27 cellular contexts compared by ENCODE assay signal in the genomic region with DNA sequence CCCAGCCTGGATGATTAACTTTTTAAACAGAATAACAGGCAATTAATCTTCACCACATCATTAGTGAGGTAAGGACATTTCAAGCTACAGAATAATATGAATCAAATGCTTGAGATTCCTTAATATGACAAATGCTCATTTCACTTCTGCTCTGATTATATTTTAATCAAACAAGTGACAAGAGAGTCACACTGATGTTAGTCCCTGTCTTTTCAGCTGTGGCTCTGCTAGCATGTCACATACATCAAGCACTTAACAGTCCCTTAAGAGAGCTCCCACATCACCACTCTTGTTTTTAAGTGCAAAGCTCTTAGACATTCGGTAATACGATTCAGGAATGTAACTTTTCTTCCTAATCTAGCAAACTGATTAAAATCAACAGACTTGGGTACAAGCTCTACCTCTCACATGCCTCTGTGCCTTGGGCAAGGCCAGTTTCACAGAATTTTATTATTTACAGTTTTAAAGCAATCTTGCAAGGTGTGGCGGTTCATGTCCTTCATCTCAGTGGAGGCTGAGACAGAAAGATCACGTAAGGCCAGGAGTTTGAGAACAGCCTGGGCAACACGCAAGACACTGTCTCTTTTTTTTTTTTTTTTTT.
A peak's percentile ranks its signal among the peaks of the same experiment; 100 is the strongest.
DNase-seq lines count a peak whose midpoint lies in the region; ATAC-seq, FAIRE-seq and TF ChIP-seq lines count a peak whose summit lies in the region.
"Had no signal": no experiment of that assay in that cellular context is flagged by ENCODE, and none has a peak within 500 bp of the region (broad histone marks: within the 10 kb centered on the region; RNA-seq: fewer than 3 reads in every experiment).

No MANE protein-coding gene starts in this region.

- no peak for FAIRE-seq in HepG2 (lab: Jason Lieb, UNC)
- FAIRE-seq: endometrium, K562 had no signal

- TF ChIP-seq POLR2A in HepG2 (IDR thresholded peaks at IDR 0.05; ENCODE audit: insufficient read depth in 1 of 2, low read depth in 2 of 2, low read length in 2 of 2), result no peak
- no peak for TF ChIP-seq POLR2A in right lobe of liver (IDR thresholded peaks at IDR 0.05)

- H3K27ac ChIP-seq in HepG2 (ENCODE audit: extremely low read length, insufficient read depth, low read length) (no peak overlapping the region), right lobe of liver (no peak overlapping the region), SJSA1 (peak overlapping the region; percentile 73), Karpas-422 (ENCODE audit: low read length) (no peak overlapping the region)
- H3K27ac ChIP-seq: coronary artery, GM23248, heart left ventricle, right atrium auricular region, uterus had no signal

- peaks cover 6% of the 10 kb centered on the region for H3K79me2 ChIP-seq in HepG2 (ENCODE audit: insufficient read depth, low read length)
- H3K79me2 ChIP-seq in Karpas-422 (ENCODE audit: low read length), result no peaks in the 10 kb centered on the region

- POLR2A ChIA-PET in HepG2 (lab: Yijun Ruan, JAX), result no interaction called here
- POLR2A ChIA-PET in activated CD4-positive, alpha-beta memory T cell treated with anti-CD3 and anti-CD28 coated beads, Interleukin-2, amount 10 ng/mL, durations not matched to agents 7 days and 5 days (lab: Charles Lee), result interaction anchor here (0.5 kb wide), 1 partner anchor 49 kb away, joined by 3 read pairs; no protein-coding TSS in a partner anchor

- no peaks in the 10 kb centered on the region for H3K9me2 ChIP-seq in Karpas-422 (replicated peaks; ENCODE audit: insufficient read depth, low read length)

- H3K4me1 Mint-ChIP-seq in mesothelial cell of epicardium, result peaks cover 4% of the 10 kb centered on the region
- H3K4me1 Mint-ChIP-seq in natural killer cell treated with Interleukin-12 subunit alpha and Interleukin-12 subunit beta and Interleukin-15 and Interleukin-18, amount 100 ng/mL, for 72 hours (ENCODE audit: low read depth in 2 of 2), result peaks cover 9 to 27% of the 10 kb centered on the region in 2 donors
- H3K4me1 Mint-ChIP-seq in activated CD4-positive, alpha-beta memory T cell treated with anti-CD3 and anti-CD28 coated beads, Interleukin-2, amount 10 ng/mL, durations not matched to agents 7 days and 5 days, result peaks cover 11% of the 10 kb centered on the region
- H3K4me1 Mint-ChIP-seq in activated naive CD8-positive, alpha-beta T cell treated with anti-CD3 and anti-CD28 coated beads, Interleukin-2, amount 50 U/mL, for 24 hours, result peaks cover 4% of the 10 kb centered on the region
- H3K4me1 Mint-ChIP-seq: activated T-helper 17 cell treated with anti-CD3 and anti-CD28 coated beads, Interleukin-2, amount 50 U/mL, for 72 hours had no signal

- CTCF ChIA-PET in HepG2 (lab: Yijun Ruan, JAX; ENCODE audit: low intra/inter-chr PET ratio, low total read pairs), result no interaction called here
- CTCF ChIA-PET in activated CD4-positive, alpha-beta memory T cell treated with anti-CD3 and anti-CD28 coated beads, Interleukin-2, amount 10 ng/mL, durations not matched to agents 7 days and 5 days (lab: Charles Lee), result interaction anchor here (0.8 kb wide), 1 partner anchor 20 kb away, joined by 3 read pairs; no protein-coding TSS in a partner anchor

- no peak for TF ChIP-seq EP300 in HepG2 (IDR thresholded peaks at IDR 0.05; ENCODE audit: low read depth in 2 of 2, low read length in 2 of 2)
- TF ChIP-seq EP300 in HepG2 (CRISPR knock-in tag; IDR thresholded peaks at IDR 0.05; ENCODE audit: borderline replicate concordance), result no peak

- H3K36me3 ChIP-seq in HepG2 (replicated peaks in 1 of 2; ENCODE audit: control insufficient read depth in 1 of 2, insufficient read depth in 2 of 2, low read length in 2 of 2) (no peaks in the 10 kb centered on the region), right lobe of liver (no peaks in the 10 kb centered on the region), SJSA1 (no peaks in the 10 kb centered on the region), Karpas-422 (ENCODE audit: insufficient read depth, low read length) (no peaks in the 10 kb centered on the region)
- H3K36me3 ChIP-seq: heart left ventricle, right atrium auricular region, uterus had no signal

- BruUV-seq in HepG2 (replicated peaks; lab: Mats Ljungman, UMichigan), result no TSS peak

- peaks cover 59% of the 10 kb centered on the region for H3K4me1 ChIP-seq in HepG2 (ENCODE audit: insufficient read depth, low read length)
- peaks cover 0 to 35% (median 2%) of the 10 kb centered on the region in 4 donors for H3K4me1 ChIP-seq in right lobe of liver
- peaks cover 23% of the 10 kb centered on the region for H3K4me1 ChIP-seq in SJSA1 (replicated peaks)
- H3K4me1 ChIP-seq in Karpas-422 (ENCODE audit: low read length), result peaks cover 8% of the 10 kb centered on the region
- H3K4me1 ChIP-seq: right atrium auricular region had no signal

- no peaks in the 10 kb centered on the region for H3K9me3 Mint-ChIP-seq in mesothelial cell of epicardium
- H3K9me3 Mint-ChIP-seq in natural killer cell treated with Interleukin-12 subunit alpha and Interleukin-12 subunit beta and Interleukin-15 and Interleukin-18, amount 100 ng/mL, for 72 hours, result no peaks in the 10 kb centered on the region
- H3K9me3 Mint-ChIP-seq in activated CD4-positive, alpha-beta memory T cell treated with anti-CD3 and anti-CD28 coated beads, Interleukin-2, amount 10 ng/mL, durations not matched to agents 7 days and 5 days, result no peaks in the 10 kb centered on the region
- no peaks in the 10 kb centered on the region for H3K9me3 Mint-ChIP-seq in activated naive CD8-positive, alpha-beta T cell treated with anti-CD3 and anti-CD28 coated beads, Interleukin-2, amount 50 U/mL, for 24 hours
- H3K9me3 Mint-ChIP-seq: activated T-helper 17 cell treated with anti-CD3 and anti-CD28 coated beads, Interleukin-2, amount 50 U/mL, for 72 hours; brain had no signal

- H3K9me3 ChIP-seq in HepG2 (ENCODE audit: low read length) (no peaks in the 10 kb centered on the region), right lobe of liver (no peaks in the 10 kb centered on the region), SJSA1 (replicated peaks) (no peaks in the 10 kb centered on the region), Karpas-422 (ENCODE audit: low read length) (no peaks in the 10 kb centered on the region)
- H3K9me3 ChIP-seq: heart left ventricle, right atrium auricular region, uterus had no signal

- TF ChIP-seq CTCF in HepG2 (CRISPR knock-in tag; IDR thresholded peaks at IDR 0.05), result no peak
- no peak for TF ChIP-seq CTCF in right lobe of liver (IDR thresholded peaks at IDR 0.05)
- TF ChIP-seq CTCF in mesothelial cell of epicardium (IDR thresholded peaks at IDR 0.05; ENCODE audit: unreplicated experiment), result no peak

- peak overlapping the region; percentile 43 for H3K27ac Mint-ChIP-seq in mesothelial cell of epicardium
- H3K27ac Mint-ChIP-seq in natural killer cell treated with Interleukin-12 subunit alpha and Interleukin-12 subunit beta and Interleukin-15 and Interleukin-18, amount 100 ng/mL, for 72 hours, result no peak overlapping the region
- H3K27ac Mint-ChIP-seq in activated CD4-positive, alpha-beta memory T cell treated with anti-CD3 and anti-CD28 coated beads, Interleukin-2, amount 10 ng/mL, durations not matched to agents 7 days and 5 days, result no peak overlapping the region
- no peak overlapping the region for H3K27ac Mint-ChIP-seq in activated naive CD8-positive, alpha-beta T cell treated with anti-CD3 and anti-CD28 coated beads, Interleukin-2, amount 50 U/mL, for 24 hours
- H3K27ac Mint-ChIP-seq: activated CD8-positive, alpha-beta memory T cell treated with anti-CD3 and anti-CD28 coated beads, Interleukin-2, amount 10 ng/mL, durations not matched to agents 7 days and 5 days; activated T-helper 17 cell treated with anti-CD3 and anti-CD28 coated beads, Interleukin-2, amount 50 U/mL, for 72 hours; CD14-positive monocyte had no signal

- no peak overlapping the region for H3K4me3 Mint-ChIP-seq in mesothelial cell of epicardium
- no peak overlapping the region for H3K4me3 Mint-ChIP-seq in natural killer cell treated with Interleukin-12 subunit alpha and Interleukin-12 subunit beta and Interleukin-15 and Interleukin-18, amount 100 ng/mL, for 72 hours
- H3K4me3 Mint-ChIP-seq in activated CD4-positive, alpha-beta memory T cell treated with anti-CD3 and anti-CD28 coated beads, Interleukin-2, amount 10 ng/mL, durations not matched to agents 7 days and 5 days, result no peak overlapping the region
- H3K4me3 Mint-ChIP-seq in activated naive CD8-positive, alpha-beta T cell treated with anti-CD3 and anti-CD28 coated beads, Interleukin-2, amount 50 U/mL, for 24 hours, result no peak overlapping the region
- H3K4me3 Mint-ChIP-seq: activated CD8-positive, alpha-beta memory T cell treated with anti-CD3 and anti-CD28 coated beads, Interleukin-2, amount 10 ng/mL, durations not matched to agents 7 days and 5 days; activated T-helper 17 cell treated with anti-CD3 and anti-CD28 coated beads, Interleukin-2, amount 50 U/mL, for 72 hours; brain; CD14-positive monocyte had no signal

- no peak overlapping the region for H3K4me2 ChIP-seq in HepG2 (ENCODE audit: low read depth, low read length)
- no peak overlapping the region for H3K4me2 ChIP-seq in Karpas-422 (ENCODE audit: low read depth, low read length, poor library complexity, severe bottlenecking)

- no peak for TF ChIP-seq RAD21 in HepG2 (CRISPR knock-in tag; IDR thresholded peaks at IDR 0.05)

- H3K4me3 ChIP-seq in HepG2 (replicated peaks in 1 of 3; ENCODE audit: insufficient read depth in 1 of 3, low read depth in 2 of 3, low read length in 3 of 3), result no peak overlapping the region
- H3K4me3 ChIP-seq in right lobe of liver, result no peak overlapping the region
- no peak overlapping the region for H3K4me3 ChIP-seq in SJSA1
- no peak overlapping the region for H3K4me3 ChIP-seq in Karpas-422 (ENCODE audit: low read length)
- H3K4me3 ChIP-seq: coronary artery, GM23248, heart left ventricle, K562, right atrium auricular region, uterus had no signal

- WGBS in HepG2 (ENCODE audit: low lambda C conversion rate), result 77% methylated on average over 5 of the region's 5 CpGs
- WGBS in right lobe of liver (ENCODE audit: insufficient coverage, low coverage, low lambda C conversion rate, missing lambda C conversion rate), result 67% methylated on average over 5 of the region's 5 CpGs

- H3K27me3 ChIP-seq in HepG2 (ENCODE audit: control insufficient read depth in 1 of 2, insufficient read depth in 2 of 2, low read length in 2 of 2) (no peaks in the 10 kb centered on the region), right lobe of liver (no peaks in the 10 kb centered on the region), SJSA1 (replicated peaks) (no peaks in the 10 kb centered on the region), Karpas-422 (ENCODE audit: low read length) (no peaks in the 10 kb centered on the region)
- H3K27me3 ChIP-seq: heart left ventricle, right atrium auricular region, uterus had no signal

- intact Hi-C loops in HepG2 (cut with micrococcal nuclease; ENCODE audit: unreplicated experiment), result no loop called here
- intact Hi-C loops in right lobe of liver (cut with DNase I), result no loop called here

- H3K36me3 Mint-ChIP-seq in mesothelial cell of epicardium, result no peaks in the 10 kb centered on the region
- no peaks in the 10 kb centered on the region for H3K36me3 Mint-ChIP-seq in natural killer cell treated with Interleukin-12 subunit alpha and Interleukin-12 subunit beta and Interleukin-15 and Interleukin-18, amount 100 ng/mL, for 72 hours
- H3K36me3 Mint-ChIP-seq in activated CD4-positive, alpha-beta memory T cell treated with anti-CD3 and anti-CD28 coated beads, Interleukin-2, amount 10 ng/mL, durations not matched to agents 7 days and 5 days (ENCODE audit: low read depth), result no peaks in the 10 kb centered on the region
- H3K36me3 Mint-ChIP-seq in activated naive CD8-positive, alpha-beta T cell treated with anti-CD3 and anti-CD28 coated beads, Interleukin-2, amount 50 U/mL, for 24 hours (ENCODE audit: low read depth), result no peaks in the 10 kb centered on the region
- H3K36me3 Mint-ChIP-seq: brain, CD14-positive monocyte had no signal

- no peak overlapping the region for H2AFZ ChIP-seq in HepG2 (ENCODE audit: low read length)
- no peak overlapping the region for H2AFZ ChIP-seq in Karpas-422 (ENCODE audit: low read length)
- H2AFZ ChIP-seq: GM23248 had no signal

- H3K27me3 Mint-ChIP-seq in mesothelial cell of epicardium (ENCODE audit: low read depth), result no peaks in the 10 kb centered on the region
- H3K27me3 Mint-ChIP-seq in natural killer cell treated with Interleukin-12 subunit alpha and Interleukin-12 subunit beta and Interleukin-15 and Interleukin-18, amount 100 ng/mL, for 72 hours, result no peaks in the 10 kb centered on the region
- peaks cover 26% of the 10 kb centered on the region for H3K27me3 Mint-ChIP-seq in activated CD4-positive, alpha-beta memory T cell treated with anti-CD3 and anti-CD28 coated beads, Interleukin-2, amount 10 ng/mL, durations not matched to agents 7 days and 5 days
- H3K27me3 Mint-ChIP-seq in activated naive CD8-positive, alpha-beta T cell treated with anti-CD3 and anti-CD28 coated beads, Interleukin-2, amount 50 U/mL, for 24 hours, result no peaks in the 10 kb centered on the region
- H3K27me3 Mint-ChIP-seq: brain had no signal

- H4K20me1 ChIP-seq in HepG2 (ENCODE audit: insufficient read depth, low read length), result no peaks in the 10 kb centered on the region
- no peaks in the 10 kb centered on the region for H4K20me1 ChIP-seq in Karpas-422 (ENCODE audit: insufficient read depth, low read depth, low read length)

- no peak for ATAC-seq in HepG2
- ATAC-seq in right lobe of liver, result no peak
- ATAC-seq in natural killer cell treated with Interleukin-12 subunit alpha and Interleukin-12 subunit beta and Interleukin-15 and Interleukin-18, amount 100 ng/mL, for 72 hours, result no peak
- no peak for ATAC-seq in activated naive CD8-positive, alpha-beta T cell treated with anti-CD3 and anti-CD28 coated beads, Interleukin-2, amount 50 U/mL, for 24 hours
- ATAC-seq: activated CD8-positive, alpha-beta memory T cell treated with anti-CD3 and anti-CD28 coated beads, Interleukin-2, amount 10 ng/mL, durations not matched to agents 7 days and 5 days; activated T-helper 17 cell treated with anti-CD3 and anti-CD28 coated beads, Interleukin-2, amount 50 U/mL, for 72 hours; heart left ventricle; K562; Right ventricle myocardium inferior had no signal

- H3K9ac ChIP-seq in HepG2 (ENCODE audit: insufficient read depth, low read depth, low read length), result no peak overlapping the region
- H3K9ac ChIP-seq in Karpas-422 (ENCODE audit: low read length), result no peak overlapping the region
- H3K9ac ChIP-seq: GM23248 had no signal

- in situ Hi-C loops in HepG2 (cut with HindIII; ENCODE audit: extremely low pct_ligation_motif_present, low pct_unique_long_range_greater_than_20kb), result no loop called here

- DNase-seq in HepG2 (ENCODE audit: low spot score), result no peak
- no peak for DNase-seq in right lobe of liver
- DNase-seq in SJSA1 (ENCODE audit: low read depth in 1 of 2, low spot score in 2 of 2), result no peak
- no peak for DNase-seq in mesothelial cell of epicardium (ENCODE audit: low spot score in 2 of 2, unreplicated experiment in 2 of 2)
- no peak for DNase-seq in natural killer cell treated with Interleukin-12 subunit alpha and Interleukin-12 subunit beta and Interleukin-15 and Interleukin-18, amount 100 ng/mL, for 72 hours (ENCODE audit: low spot score)
- no peak for DNase-seq in activated CD4-positive, alpha-beta memory T cell treated with anti-CD3 and anti-CD28 coated beads, Interleukin-2, amount 10 ng/mL, durations not matched to agents 7 days and 5 days
- DNase-seq in activated naive CD8-positive, alpha-beta T cell treated with anti-CD3 and anti-CD28 coated beads, Interleukin-2, amount 50 U/mL, for 24 hours, result no peak
- no peak for DNase-seq in Karpas-422
- DNase-seq: ACHN; activated CD4-positive, alpha-beta T cell treated with anti-CD3 and anti-CD28 coated beads for 48 hours; activated CD8-positive, alpha-beta memory T cell treated with anti-CD3 and anti-CD28 coated beads, Interleukin-2, amount 10 ng/mL, durations not matched to agents 7 days and 5 days; GDM1; GM23248; heart left ventricle; NCI-H2029; NCI-H524; nucleus accumbens; stimulated activated CD4-positive, alpha-beta T cell treated with anti-CD3 and anti-CD28 coated beads, Interleukin-15, amount 100 ng/mL, for 24 hours; uterus had no signal
